In genomic region chr12:93547778-93548177, GRCh38 we compare ENCODE assay signal across 21 cellular contexts. TPM values are rescaled to one million over a fixed set of nuclear protein-coding genes. Genes with fewer than 3 reads are reported as not detected.
DNase-seq lines count a peak whose midpoint lies in the region; ATAC-seq and TF ChIP-seq lines count a peak whose summit lies in the region.
"Had no signal": no experiment of that assay in that cellular context is flagged by ENCODE, and none has a peak within 500 bp of the region (broad histone marks: within the 10 kb centered on the region; RNA-seq: fewer than 3 reads in every experiment).

No MANE protein-coding gene starts in this region.

- H3K27me3 ChIP-seq in esophagus muscularis mucosa (no peaks in the 10 kb centered on the region), esophagus squamous epithelium (no peaks in the 10 kb centered on the region)
- H3K27me3 ChIP-seq: BLaER1 had no signal

- H3K36me3 ChIP-seq in HEK293 (ENCODE audit: control insufficient read depth in 2 of 2, insufficient read depth in 1 of 2, low read length in 2 of 2), result no peaks in the 10 kb centered on the region
- peaks cover 0 to 12% (median 2%) of the 10 kb centered on the region in 4 donors for H3K36me3 ChIP-seq in esophagus muscularis mucosa
- H3K36me3 ChIP-seq in esophagus squamous epithelium, result no peaks in the 10 kb centered on the region
- H3K36me3 ChIP-seq: BLaER1 had no signal

- 96% methylated on average over 2 of the region's 2 CpGs for WGBS in esophagus muscularis mucosa
- WGBS in esophagus squamous epithelium, 2 donors, result 86 to 92% methylated on average over 2 of the region's 2 CpGs

- TF ChIP-seq EP300 in esophagus muscularis mucosa (IDR thresholded peaks at IDR 0.05), result no peak

- no peaks in the 10 kb centered on the region for H3K4me1 Mint-ChIP-seq in WTC11
- peaks cover 7% of the 10 kb centered on the region for H3K4me1 Mint-ChIP-seq in osteocyte (ENCODE audit: unreplicated experiment)
- H3K4me1 Mint-ChIP-seq: B cell, H9 had no signal

- no peak for TF ChIP-seq POLR2A in esophagus muscularis mucosa (IDR thresholded peaks at IDR 0.05; ENCODE audit: low read depth)
- no peak for TF ChIP-seq POLR2A in esophagus squamous epithelium (IDR thresholded peaks at IDR 0.05)

- H3K9me3 Mint-ChIP-seq in WTC11, result no peaks in the 10 kb centered on the region
- no peaks in the 10 kb centered on the region for H3K9me3 Mint-ChIP-seq in osteocyte (ENCODE audit: unreplicated experiment)
- H3K9me3 Mint-ChIP-seq: CD8-positive, alpha-beta T cell; H9; HFFc6 had no signal

- CTCF ChIA-PET in HEK293 (lab: Yijun Ruan, JAX) (interaction anchor here (0.5 kb wide), 1 partner anchor 1897 kb away, joined by 3 read pairs; no protein-coding TSS in a partner anchor), WTC11 (lab: Charles Lee) (interaction anchor here (0.7 kb wide), 1 partner anchor 528 kb away, joined by 3 read pairs; no protein-coding TSS in a partner anchor)

- H3K9me3 ChIP-seq in HEK293 (ENCODE audit: control insufficient read depth, insufficient read depth, low read depth, low read length) (no peaks in the 10 kb centered on the region), esophagus muscularis mucosa (no peaks in the 10 kb centered on the region), esophagus squamous epithelium (no peaks in the 10 kb centered on the region)
- H3K9me3 ChIP-seq: A549, BLaER1, Caco-2 had no signal

- TF ChIP-seq CTCF in HEK293 (tag by site-specific recombination; IDR thresholded peaks at IDR 0.05) (no peak), WTC11 (IDR thresholded peaks at IDR 0.05) (no peak), esophagus muscularis mucosa (IDR thresholded peaks at IDR 0.05) (no peak), osteocyte (IDR thresholded peaks at IDR 0.05) (no peak), esophagus squamous epithelium (IDR thresholded peaks at IDR 0.05) (no peak)

- H3K4me3 Mint-ChIP-seq in WTC11 (no peak overlapping the region), osteocyte (ENCODE audit: unreplicated experiment) (no peak overlapping the region)
- H3K4me3 Mint-ChIP-seq: B cell; CD4-positive, CD25-positive, alpha-beta regulatory T cell; CD8-positive, alpha-beta T cell; H9; HFFc6 had no signal

- H3K27me3 Mint-ChIP-seq in WTC11 (ENCODE audit: low read depth) (no peaks in the 10 kb centered on the region), osteocyte (ENCODE audit: unreplicated experiment) (no peaks in the 10 kb centered on the region)
- H3K27me3 Mint-ChIP-seq: CD4-positive, CD25-positive, alpha-beta regulatory T cell had no signal

- H3K27ac ChIP-seq in HEK293 (ENCODE audit: extremely low read depth, low read depth, low read length) (no peak overlapping the region), esophagus muscularis mucosa (replicated peaks in 1 of 4) (no peak overlapping the region), esophagus squamous epithelium (no peak overlapping the region)
- H3K27ac ChIP-seq: A549, BLaER1, C4-2B, GM23248 had no signal

- no peak for DNase-seq in WTC11 (ENCODE audit: low spot score)
- peak; percentile 47 for DNase-seq in esophagus muscularis mucosa (ENCODE audit: extremely low spot score)
- DNase-seq in osteocyte (ENCODE audit: extremely low spot score, unreplicated experiment), result peak; percentile 4
- DNase-seq in esophagus squamous epithelium (lab: John Stamatoyannopoulos, UW), result no peak
- DNase-seq: 8988T; Caco-2; CD4-positive, CD25-positive, alpha-beta regulatory T cell; CD8-positive, alpha-beta T cell; DMS153; DND-41; GM23248; H9; HFFc6 had no signal

- H3K4me1 ChIP-seq in HEK293 (ENCODE audit: control insufficient read depth, insufficient read depth, low read length), result no peaks in the 10 kb centered on the region
- H3K4me1 ChIP-seq in esophagus muscularis mucosa, result no peaks in the 10 kb centered on the region
- no peaks in the 10 kb centered on the region for H3K4me1 ChIP-seq in esophagus squamous epithelium
- H3K4me1 ChIP-seq: A549, BLaER1, Caco-2 had no signal

- no peak for ATAC-seq in WTC11
- ATAC-seq in GM19455 (IDR thresholded peaks at IDR 0.05; ENCODE audit: unreplicated experiment), result no peak
- ATAC-seq in HG02852 (IDR thresholded peaks at IDR 0.05; ENCODE audit: unreplicated experiment), result no peak
- ATAC-seq: A549; CD8-positive, alpha-beta T cell; HCT116 had no signal

- H3K27ac Mint-ChIP-seq in WTC11, result no peak overlapping the region
- H3K27ac Mint-ChIP-seq in osteocyte (ENCODE audit: unreplicated experiment), result no peak overlapping the region
- H3K27ac Mint-ChIP-seq: B cell; CD8-positive, alpha-beta T cell; HFFc6 had no signal

- H3K36me3 Mint-ChIP-seq in WTC11, result peaks cover 10% of the 10 kb centered on the region; the same call in 1 of the 2 replicates
- H3K36me3 Mint-ChIP-seq in osteocyte (ENCODE audit: unreplicated experiment), result peaks cover 19% of the 10 kb centered on the region

- POLR2A ChIA-PET in HEK293 (lab: Yijun Ruan, JAX) (no interaction called here), WTC11 (lab: Charles Lee) (no interaction called here)

- no peak overlapping the region for H3K4me3 ChIP-seq in HEK293 (ENCODE audit: low read depth, low read length)
- no peak overlapping the region for H3K4me3 ChIP-seq in esophagus muscularis mucosa
- H3K4me3 ChIP-seq in esophagus squamous epithelium, result no peak overlapping the region
- H3K4me3 ChIP-seq: A549, BLaER1, GM23248 had no signal

- intact Hi-C loops in esophagus muscularis mucosa (cut with DNase I), result no loop called here
- intact Hi-C loops in esophagus squamous epithelium (cut with DNase I), result no loop called here

TF ChIP-seq in HEK293, 187 proteins besides CTCF, POLR2A, EP300 and RAD21:
- no peak for TF ChIP-seq REPIN1 (tag by site-specific recombination; IDR thresholded peaks at IDR 0.05; ENCODE audit: low read depth)
- no peak for TF ChIP-seq ZNF791 (tag by site-specific recombination; IDR thresholded peaks at IDR 0.05)
- peak; percentile 73 for TF ChIP-seq ZNF366 (tag by site-specific recombination; conservative IDR thresholded peaks at IDR 0.05)

TF ChIP-seq in WTC11, 78 proteins besides CTCF, POLR2A, EP300 and RAD21:
- TF ChIP-seq CBFB (CRISPR knock-in tag; IDR thresholded peaks at IDR 0.05; ENCODE audit: low read depth) (no peak), ZNF121 (CRISPR knock-in tag; IDR thresholded peaks at IDR 0.05) (0 out of 2 replicates have a peak, but pooled peaks have one; percentile 18)
TF ChIP-seq in WTC11: peak in this region for 1.

RNA-seq across cellular contexts. Expression of gene SOCS2, which starts 24.7 kb away (rescaled TPM):
- total RNA-seq in WTC11 (2021) (31.7 to 44.4 TPM (median 32.9 TPM) in 3 replicates), esophagus muscularis mucosa (10 to 100 TPM; 10.4 to 46.7 (median 26.5) TPM), osteocyte (28.1 and 31.1 TPM in 2 replicates), esophagus squamous epithelium (10 to 100 TPM in 2 of 4 donors, 1 to 10 TPM in 2; 3.4 to 18.5 (median 9.8) TPM)

Comparison
In these comparisons a context has a peak if more than half of its experiments do, and no peak if none do; other contexts are left out.
1. DNase-seq: peak in esophagus muscularis mucosa (single experiment) and osteocyte (single experiment); none in WTC11 (single experiment) and esophagus squamous epithelium (single experiment).
2. Of the 8 proteins assayed by ChIP-seq in both HEK293 and WTC11: peak only in HEK293: none; only in WTC11: ZNF121; in both: none; in neither: 7.